26 cellular contexts compared by ENCODE assay signal in the genomic region with DNA sequence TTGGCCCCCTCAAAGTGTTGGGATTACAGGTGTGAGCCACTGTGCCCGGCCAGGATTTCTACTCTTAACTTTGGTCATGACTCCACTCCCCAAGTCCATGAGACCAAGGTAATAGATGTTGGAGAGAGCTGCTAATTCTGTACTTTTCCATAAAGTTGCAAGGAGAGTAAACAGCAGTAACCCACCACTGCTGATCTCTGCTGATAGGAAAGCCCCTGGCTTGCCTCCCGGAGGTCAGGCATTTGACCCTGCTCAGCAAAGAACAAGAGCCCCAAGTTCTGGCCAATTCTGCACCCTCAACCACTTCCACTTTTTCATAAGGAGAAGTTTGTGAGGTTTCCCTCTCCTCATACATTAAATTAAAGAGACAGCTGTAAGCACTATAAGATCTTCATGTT.
DNase-seq lines count a peak whose midpoint lies in the region; ATAC-seq, FAIRE-seq and TF ChIP-seq lines count a peak whose summit lies in the region.
"Had no signal": no experiment of that assay in that cellular context is flagged by ENCODE, and none has a peak within 500 bp of the region (broad histone marks: within the 10 kb centered on the region; RNA-seq: fewer than 3 reads in every experiment).

No MANE protein-coding gene starts in this region.

- DNase-seq in NOMO-1 (lab: John Stamatoyannopoulos, UW; ENCODE audit: unreplicated experiment in 2 of 2) (peak; percentile 23 to 30), NOMO-1 treated with dmso at 0.1 percent for 144 hours (lab: John Stamatoyannopoulos, UW; ENCODE audit: unreplicated experiment) (no peak), MV-4-11 (lab: John Stamatoyannopoulos, UW) (peak; percentile 64), endothelial cell of umbilical vein (ENCODE audit: low read depth, low spot score) (peak; percentile 36), pons (ENCODE audit: low spot score) (peak; percentile 48), DMS53 (lab: John Stamatoyannopoulos, UW) (no peak)
- DNase-seq: activated CD4-positive, alpha-beta T cell treated with anti-CD3 and anti-CD28 coated beads for 1 hour; activated CD8-positive, alpha-beta T cell treated with anti-CD3 and anti-CD28 coated beads for 36 hours; Calu3; DND-41; NCI-H1694; NCI-H446; NCI-H748 treated with DMSO at 0.1 percent for 48 hours; stimulated activated CD8-positive, alpha-beta memory T cell treated with anti-CD3 and anti-CD28 coated beads, Interleukin-4, amount 100 ng/mL, for 48 hours had no signal

- no TSS peak for BruUV-seq in endothelial cell of umbilical vein (replicated peaks; lab: Mats Ljungman, UMichigan)

- FAIRE-seq in endothelial cell of umbilical vein (lab: Jason Lieb, UNC) = no peak
- FAIRE-seq: GM18507, pancreas, urothelium cell line had no signal

- no peaks in the 10 kb centered on the region for H4K20me1 ChIP-seq in endothelial cell of umbilical vein (replicated peaks; ENCODE audit: control insufficient read depth, extremely low read depth, insufficient read depth, low read length)

- no peak overlapping the region for H2AFZ ChIP-seq in endothelial cell of umbilical vein (ENCODE audit: low read depth, low read length)
- H2AFZ ChIP-seq: hepatocyte, neural progenitor cell had no signal

- TF ChIP-seq CTCF in endothelial cell of umbilical vein (IDR thresholded peaks at IDR 0.05; ENCODE audit: extremely low read depth in 1 of 2, insufficient read depth in 1 of 2, low read depth in 1 of 2, low read length in 2 of 2) = no peak

- H3K27me3 ChIP-seq in endothelial cell of umbilical vein (ENCODE audit: control insufficient read depth in 2 of 2, insufficient read depth in 2 of 2, low read length in 2 of 2) = no peaks in the 10 kb centered on the region
- H3K27me3 ChIP-seq: hepatocyte, neural progenitor cell, pancreas had no signal

- ATAC-seq in GM21717 (IDR thresholded peaks at IDR 0.05; ENCODE audit: unreplicated experiment) (no peak), GM21737 (IDR thresholded peaks at IDR 0.05; ENCODE audit: unreplicated experiment) (no peak)
- ATAC-seq: activated CD8-positive, alpha-beta T cell treated with anti-CD3 and anti-CD28 coated beads for 36 hours; activated naive CD4-positive, alpha-beta T cell treated with anti-CD3 and anti-CD28 coated beads, Interleukin-2, amount 50 U/mL, for 72 hours; activated T-helper 17 cell treated with anti-CD3 and anti-CD28 coated beads, Interleukin-2, amount 50 U/mL, for 72 hours; HCT116 had no signal

- no peaks in the 10 kb centered on the region for H3K36me3 ChIP-seq in endothelial cell of umbilical vein (ENCODE audit: control insufficient read depth in 2 of 2, extremely low read depth in 1 of 2, insufficient read depth in 2 of 2, low read length in 2 of 2)
- H3K36me3 ChIP-seq: neural progenitor cell, pancreas, thoracic aorta had no signal

- H3K4me3 ChIP-seq in endothelial cell of umbilical vein (replicated peaks in 1 of 3; ENCODE audit: insufficient read depth in 1 of 3, low read depth in 1 of 3, low read length in 3 of 3) = no peak overlapping the region
- H3K4me3 ChIP-seq: hepatocyte, neural progenitor cell, pancreas, thoracic aorta had no signal

- no peak overlapping the region for H3K9ac ChIP-seq in endothelial cell of umbilical vein (replicated peaks; ENCODE audit: extremely low read depth, insufficient read depth, low read length)
- H3K9ac ChIP-seq: neural progenitor cell had no signal

- H3K27ac ChIP-seq in endothelial cell of umbilical vein (ENCODE audit: insufficient read depth, low read depth, low read length) = no peak overlapping the region
- H3K27ac ChIP-seq: 22Rv1, hepatocyte, neural progenitor cell, pancreas, thoracic aorta had no signal

- intact Hi-C loops in endothelial cell of umbilical vein (cut with micrococcal nuclease) = no loop called here

- dilution Hi-C loops in endothelial cell of umbilical vein (cut with MboI; ENCODE audit: extremely low pct_ligation_motif_present, low sequenced_read_pairs) = no loop called here

- H3K4me2 ChIP-seq in endothelial cell of umbilical vein (ENCODE audit: insufficient read depth, low read length) = no peak overlapping the region
- H3K4me2 ChIP-seq: hepatocyte, neural progenitor cell had no signal

- no peak for TF ChIP-seq POLR2A in endothelial cell of umbilical vein (IDR thresholded peaks at IDR 0.05; ENCODE audit: low read depth, low read length)

- POLR2A ChIA-PET in endothelial cell of umbilical vein (lab: Charles Lee) = no interaction called here

- H3K79me2 ChIP-seq in endothelial cell of umbilical vein (ENCODE audit: control insufficient read depth, insufficient read depth, low read length) = no peaks in the 10 kb centered on the region
- H3K79me2 ChIP-seq: hepatocyte had no signal

- H3K4me1 ChIP-seq in endothelial cell of umbilical vein (ENCODE audit: control insufficient read depth, extremely low read depth, insufficient read depth, low read length) = no peaks in the 10 kb centered on the region
- H3K4me1 ChIP-seq: neural progenitor cell had no signal

- H3K9me3 ChIP-seq in endothelial cell of umbilical vein (replicated peaks; ENCODE audit: control insufficient read depth, insufficient read depth, low read length) = no peaks in the 10 kb centered on the region
- H3K9me3 ChIP-seq: pancreas, thoracic aorta had no signal

- H3K9me1 ChIP-seq in endothelial cell of umbilical vein (replicated peaks; ENCODE audit: control insufficient read depth, extremely low read depth, insufficient read depth, low read length) = no peaks in the 10 kb centered on the region

- CTCF ChIA-PET in endothelial cell of umbilical vein (lab: Charles Lee) = interaction anchor here (1.4 to 1.6 kb wide), 2 partner anchors 17 to 22 kb away, joined by 3 to 4 read pairs; no protein-coding TSS in a partner anchor

TF ChIP-seq in endothelial cell of umbilical vein, 7 proteins besides CTCF, POLR2A, EP300 and RAD21:
- TF ChIP-seq EZH2 (IDR thresholded peaks at IDR 0.05; ENCODE audit: borderline replicate concordance, low read depth, low read length, severe bottlenecking) (no peak), GATA2 (IDR thresholded peaks at IDR 0.05; ENCODE audit: insufficient read depth, insufficient read length, low read depth, low read length) (no peak), MYC (IDR thresholded peaks at IDR 0.05; ENCODE audit: low read depth, low read length) (no peak), JUN (IDR thresholded peaks at IDR 0.05; ENCODE audit: borderline replicate concordance, insufficient read depth, insufficient read length, low read depth) (no peak), FOS (IDR thresholded peaks at IDR 0.05; ENCODE audit: borderline replicate concordance, insufficient read depth, low read length) (no peak), POLR2AphosphoS5 (IDR thresholded peaks at IDR 0.05; ENCODE audit: insufficient read depth, low read depth, low read length) (no peak)
- TF ChIP-seq, protein P1, sequence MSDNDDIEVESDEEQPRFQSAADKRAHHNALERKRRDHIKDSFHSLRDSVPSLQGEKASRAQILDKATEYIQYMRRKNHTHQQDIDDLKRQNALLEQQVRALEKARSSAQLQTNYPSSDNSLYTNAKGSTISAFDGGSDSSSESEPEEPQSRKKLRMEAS (IDR thresholded peaks at IDR 0.05; ENCODE audit: insufficient read depth, insufficient read length) = no peak
TF ChIP-seq in endothelial cell of umbilical vein: peak in this region for 0.

Comparison
In these comparisons a context has a peak if more than half of its experiments do, and no peak if none do; other contexts are left out.
1. DNase-seq: peak in NOMO-1 (2 of 2), MV-4-11 (single experiment), endothelial cell of umbilical vein (single experiment) and pons (single experiment); none in NOMO-1 treated with dmso at 0.1 percent for 144 hours (single experiment) and DMS53 (single experiment).